In genomic region chr17:6831662-6832263, GRCh38 we compare ENCODE assay signal across 8 cellular contexts. TPM values are rescaled to one million over a fixed set of nuclear protein-coding genes. Genes with fewer than 3 reads are reported as not detected.
DNase-seq lines count a peak whose midpoint lies in the region; ATAC-seq and FAIRE-seq lines count a peak whose summit lies in the region.

Gene TEKT1 (minus strand): TSS chr17:6831729. CDS start chr17:6830376, 1,353 bp downstream.

- peaks cover 11% of the 10 kb centered on the region for H3K4me1 ChIP-seq in CD4-positive, CD25-positive, alpha-beta regulatory T cell (ENCODE audit: control insufficient read depth, insufficient read depth, low read length, poor library complexity, severe bottlenecking)

- peaks cover 76% of the 10 kb centered on the region for H3K27me3 Mint-ChIP-seq in CD4-positive, CD25-positive, alpha-beta regulatory T cell

- FAIRE-seq in islet of Langerhans (lab: Jason Lieb, UNC) = peak; percentile 56

- no peaks in the 10 kb centered on the region for H3K36me3 ChIP-seq in CD4-positive, CD25-positive, alpha-beta regulatory T cell (ENCODE audit: control insufficient read depth, insufficient read depth, low read length)

- H3K27ac Mint-ChIP-seq in CD4-positive, CD25-positive, alpha-beta regulatory T cell = peak within 1 kb of the TSS in 1 of 3 donors; percentile 83

- peak; percentile 75 to 81 for ATAC-seq in CD4-positive, CD25-positive, alpha-beta regulatory T cell (ENCODE audit: low read depth in 2 of 2)
- ATAC-seq in GM18873 (IDR thresholded peaks at IDR 0.05; ENCODE audit: low FRiP score, unreplicated experiment) = no peak

- no peak within 1 kb of the TSS for H3K4me3 ChIP-seq in CD4-positive, CD25-positive, alpha-beta regulatory T cell (ENCODE audit: low read depth, low read length)

- peak; percentile 53 to 61 (median 58) for DNase-seq in CD4-positive, CD25-positive, alpha-beta regulatory T cell
- peak; percentile 83 for DNase-seq in HPDE6-E6E7 (ENCODE audit: extremely low spot score)
- DNase-seq in activated CD4-positive, CD25-positive, alpha-beta regulatory T cell treated with anti-CD3 and anti-CD28 coated beads, Interleukin-2, amount 50 U/mL, for 72 hours = peak; percentile 56
- DNase-seq in cerebellum (ENCODE audit: low spot score) = peak; percentile 29
- peak; percentile 44 to 53 for DNase-seq in stimulated activated CD4-positive, alpha-beta T cell treated with anti-CD3 and anti-CD28 coated beads, Interleukin-12 subunit alpha, Interleukin-12 subunit beta, amount 100 ng/mL, for 24 hours (ENCODE audit: low read depth in 2 of 2)
- no peak for DNase-seq in KG1 (lab: John Stamatoyannopoulos, UW)

- no peaks in the 10 kb centered on the region for H3K9me3 ChIP-seq in CD4-positive, CD25-positive, alpha-beta regulatory T cell (ENCODE audit: control insufficient read depth in 2 of 2, low read length in 2 of 2)

- H3K27ac ChIP-seq in CD4-positive, CD25-positive, alpha-beta regulatory T cell (ENCODE audit: insufficient read depth, low read length, poor library complexity, severe bottlenecking) = no peak within 1 kb of the TSS

- H3K27me3 ChIP-seq in CD4-positive, CD25-positive, alpha-beta regulatory T cell (ENCODE audit: control insufficient read depth, insufficient read depth, low read length) = peaks cover 54% of the 10 kb centered on the region

- H3K36me3 Mint-ChIP-seq in CD4-positive, CD25-positive, alpha-beta regulatory T cell = no peaks in the 10 kb centered on the region

- peak within 1 kb of the TSS in 3 of 4 donors; percentile 73 to 81 (median 76) for H3K4me3 Mint-ChIP-seq in CD4-positive, CD25-positive, alpha-beta regulatory T cell

- peaks cover 0 to 17% (median 6%) of the 10 kb centered on the region in 4 donors for H3K4me1 Mint-ChIP-seq in CD4-positive, CD25-positive, alpha-beta regulatory T cell

- H3K9me3 Mint-ChIP-seq in CD4-positive, CD25-positive, alpha-beta regulatory T cell = peaks cover 0 to 2% (median 0%) of the 10 kb centered on the region in 7 donors

RNA-seq across cellular contexts. Expression of gene TEKT1, which starts in this region (rescaled TPM):
- total RNA-seq in CD4-positive, CD25-positive, alpha-beta regulatory T cell = not detected
- not detected for polyA plus RNA-seq in CD4-positive, CD25-positive, alpha-beta regulatory T cell
- 3.2 TPM for total RNA-seq in cerebellum

Comparison
In these comparisons a context has a peak if more than half of its experiments do, and no peak if none do; other contexts are left out.
1. Peak in DNase-seq and ATAC-seq in CD4-positive, CD25-positive, alpha-beta regulatory T cell; RNA of the gene not detected or under 1 TPM.